Comparison of ENCODE assay signal across 1 cellular context in genomic region chr22:50327711-50328019, GRCh38.
TF ChIP-seq lines count a peak whose summit lies in the region.

No MANE protein-coding gene starts in this region.

TF ChIP-seq in K562, 482 proteins besides CTCF, POLR2A, EP300 and RAD21 (continues in another document):
- TF ChIP-seq ZNF592 (IDR thresholded peaks at IDR 0.05) (peak; percentile 87; the same call in 1 of the 2 replicates), CREB1 (IDR thresholded peaks at IDR 0.05) (no peak), CREB1 (CRISPR knock-in tag; IDR thresholded peaks at IDR 0.05) (no peak), ZBTB8A (IDR thresholded peaks at IDR 0.05; ENCODE audit: partially characterized antibody) (no peak), E2F3 (CRISPR knock-in tag; IDR thresholded peaks at IDR 0.05) (0 out of 2 replicates have a peak, but pooled peaks have one; percentile 23), SMAD4 (CRISPR knock-in tag; conservative IDR thresholded peaks at IDR 0.05) (peak; percentile 15; the same call in 1 of the 2 replicates), ZNF407 (IDR thresholded peaks at IDR 0.05; ENCODE audit: low read depth) (no peak), ZNF263 (CRISPR knock-in tag; IDR thresholded peaks at IDR 0.05; ENCODE audit: borderline replicate concordance) (no peak), ETV1 (tag; conservative IDR thresholded peaks at IDR 0.05; ENCODE audit: low read depth) (no peak), EP400 (IDR thresholded peaks at IDR 0.05) (peak; percentile 2; the same call in 1 of the 2 replicates), GABPA (tag; conservative IDR thresholded peaks at IDR 0.05; ENCODE audit: low read depth) (no peak), CUX1 (CRISPR knock-in tag; IDR thresholded peaks at IDR 0.05) (peak; percentile 70; the same call in 1 of the 2 replicates), NFE2 (IDR thresholded peaks at IDR 0.05; ENCODE audit: low read depth) (no peak), ZFX (CRISPR knock-in tag; IDR thresholded peaks at IDR 0.05) (peak; percentile 8; the same call in 1 of the 2 replicates), ZBTB2 (IDR thresholded peaks at IDR 0.05) (no peak), CBX2 (IDR thresholded peaks at IDR 0.05; ENCODE audit: insufficient read depth, low read length, poor library complexity, severe bottlenecking) (no peak), SMARCC2 (IDR thresholded peaks at IDR 0.05; ENCODE audit: low read depth) (no peak), ELK3 (CRISPR knock-in tag; IDR thresholded peaks at IDR 0.05) (no peak), HOMEZ (CRISPR knock-in tag; IDR thresholded peaks at IDR 0.05) (no peak), PTTG1 (tag; IDR thresholded peaks at IDR 0.05; ENCODE audit: low read depth) (no peak), FUS (optimal IDR thresholded peaks at IDR 0.05; ENCODE audit: low read depth, low read length) (no peak), ZNF134 (CRISPR knock-in tag; conservative IDR thresholded peaks at IDR 0.05) (no peak), ZNF445 (CRISPR knock-in tag; IDR thresholded peaks at IDR 0.05; ENCODE audit: low read depth) (no peak), COPS2 (conservative IDR thresholded peaks at IDR 0.05) (no peak), GATAD2B (IDR thresholded peaks at IDR 0.05; ENCODE audit: borderline replicate concordance) (peak; percentile 24; the same call in 1 of the 2 replicates), PATZ1 (CRISPR knock-in tag; IDR thresholded peaks at IDR 0.05; ENCODE audit: borderline replicate concordance) (no peak)
